21 cellular contexts compared by ENCODE assay signal in the genomic region with DNA sequence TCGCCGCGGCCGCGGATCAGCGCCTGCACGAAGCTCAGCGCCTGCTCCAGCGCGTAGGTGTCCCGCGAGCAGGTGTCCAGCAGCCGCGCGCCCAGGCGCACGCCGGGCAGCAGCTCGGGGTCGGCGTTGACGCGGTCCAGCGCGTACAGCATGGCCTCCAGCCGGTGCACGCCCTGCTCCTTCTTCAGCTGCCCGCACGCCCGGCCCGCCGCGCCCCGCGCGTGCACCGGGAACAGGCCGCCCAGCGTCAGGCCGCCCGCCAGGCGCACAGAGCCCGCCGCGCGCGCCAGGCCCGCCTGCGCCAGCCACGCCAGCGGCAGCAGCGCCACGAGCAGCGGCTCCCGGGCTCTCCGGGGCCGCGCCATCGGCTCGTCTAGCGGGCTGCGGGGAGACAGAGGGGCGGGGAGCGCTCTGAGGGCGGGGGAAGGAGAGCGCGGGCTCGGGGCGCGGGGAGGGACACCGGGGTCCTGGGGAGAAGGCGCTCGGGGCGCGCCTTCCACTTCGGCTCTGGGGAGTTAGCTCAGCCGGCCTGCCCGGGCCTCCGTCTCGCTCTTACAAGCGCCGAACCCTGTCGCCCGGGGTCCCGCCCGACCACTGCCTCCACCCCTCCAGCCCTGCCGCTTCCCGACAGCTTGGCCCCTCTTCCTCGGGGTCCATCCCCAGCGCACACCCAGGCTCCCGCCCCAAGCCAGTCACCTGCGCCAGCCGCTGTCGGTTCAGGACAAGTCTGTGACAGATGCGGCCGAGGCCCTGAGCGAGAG. TPM values are rescaled to one million over a fixed set of nuclear protein-coding genes. Genes with fewer than 3 reads are reported as not detected.
DNase-seq lines count a peak whose midpoint lies in the region; ATAC-seq and TF ChIP-seq lines count a peak whose summit lies in the region.
"Had no signal": no experiment of that assay in that cellular context is flagged by ENCODE, and none has a peak within 500 bp of the region (broad histone marks: within the 10 kb centered on the region; RNA-seq: fewer than 3 reads in every experiment).

A gene (minus strand): TSS at position 741 of the 761 bp plus-strand sequence. CDS start 376 bp downstream, at position 365.

- H3K27ac Mint-ChIP-seq in activated CD4-positive, alpha-beta T cell treated with anti-CD3 and anti-CD28 coated beads, Interleukin-2, amount 10 ng/mL, durations not matched to agents 7 days and 5 days, result peak within 1 kb of the TSS; percentile 7
- H3K27ac Mint-ChIP-seq: CD14-positive monocyte, HFFc6, natural killer cell had no signal

- TF ChIP-seq CTCF in coronary artery (IDR thresholded peaks at IDR 0.05), result no peak
- no peak for TF ChIP-seq CTCF in smooth muscle cell (IDR thresholded peaks at IDR 0.05; ENCODE audit: borderline replicate concordance, insufficient read depth, poor library complexity, severe bottlenecking)
- no peak for TF ChIP-seq CTCF in MM.1S (IDR thresholded peaks at IDR 0.05; ENCODE audit: low read length)

- H3K4me3 ChIP-seq in coronary artery (peak within 1 kb of the TSS; percentile 17), smooth muscle cell (peak within 1 kb of the TSS; percentile 37), MM.1S (ENCODE audit: low read length) (no peak within 1 kb of the TSS)

- no peaks in the 10 kb centered on the region for H3K36me3 Mint-ChIP-seq in activated CD4-positive, alpha-beta T cell treated with anti-CD3 and anti-CD28 coated beads, Interleukin-2, amount 10 ng/mL, durations not matched to agents 7 days and 5 days (ENCODE audit: low read depth)
- H3K36me3 Mint-ChIP-seq: CD14-positive monocyte, natural killer cell had no signal

- no peaks in the 10 kb centered on the region for H3K36me3 ChIP-seq in smooth muscle cell (ENCODE audit: low read depth)
- H3K36me3 ChIP-seq in MM.1S (replicated peaks; ENCODE audit: insufficient read depth, low read length), result no peaks in the 10 kb centered on the region
- H3K36me3 ChIP-seq: right atrium auricular region had no signal

- H3K27me3 Mint-ChIP-seq in activated CD4-positive, alpha-beta T cell treated with anti-CD3 and anti-CD28 coated beads, Interleukin-2, amount 10 ng/mL, durations not matched to agents 7 days and 5 days, result peaks cover 24% of the 10 kb centered on the region

- H3K27ac ChIP-seq in coronary artery (no peak within 1 kb of the TSS), smooth muscle cell (ENCODE audit: low read depth) (no peak within 1 kb of the TSS), MM.1S (ENCODE audit: low read length) (no peak within 1 kb of the TSS)
- H3K27ac ChIP-seq: right atrium auricular region had no signal

- H3K9ac ChIP-seq in smooth muscle cell (ENCODE audit: low read depth) (no peak within 1 kb of the TSS), MM.1S (ENCODE audit: low read length) (no peak within 1 kb of the TSS)

- H3K27me3 ChIP-seq in smooth muscle cell (ENCODE audit: low read depth), result peaks cover 15% of the 10 kb centered on the region
- no peaks in the 10 kb centered on the region for H3K27me3 ChIP-seq in MM.1S (replicated peaks; ENCODE audit: insufficient read depth, low read length)
- H3K27me3 ChIP-seq: right atrium auricular region had no signal

- DNase-seq in activated CD4-positive, alpha-beta T cell treated with anti-CD3 and anti-CD28 coated beads, Interleukin-2, amount 10 ng/mL, durations not matched to agents 7 days and 5 days, result no peak
- DNase-seq in activated CD4-positive, alpha-beta T cell treated with anti-CD3 and anti-CD28 coated beads, Interleukin-2, amount 50 U/mL, for 1 hour, result no peak
- DNase-seq in coronary artery (ENCODE audit: low spot score), result no peak
- DNase-seq in iris pigment epithelial cell (ENCODE audit: low read depth), result peak; percentile 28
- no peak for DNase-seq in smooth muscle cell (lab: John Stamatoyannopoulos, UW; ENCODE audit: unreplicated experiment)
- no peak for DNase-seq in MM.1S
- DNase-seq: DMS79 treated with DMSO at 0.1 percent for 48 hours; HFFc6; mammary epithelial cell; natural killer cell; NCI-H187; NCI-H446 treated with DMSO at 0.1 percent for 48 hours; stimulated activated naive CD4-positive, alpha-beta T cell treated with Interleukin-2 at 50 U/mL for 16 hours had no signal

- no peak for ATAC-seq in GM21576 (IDR thresholded peaks at IDR 0.05; ENCODE audit: unreplicated experiment)
- ATAC-seq in HG03175 (IDR thresholded peaks at IDR 0.05; ENCODE audit: unreplicated experiment), result no peak
- ATAC-seq: natural killer cell had no signal

- H3K4me2 ChIP-seq in smooth muscle cell, result peak within 1 kb of the TSS; percentile 80
- H3K4me2 ChIP-seq in MM.1S (ENCODE audit: low read depth, low read length), result no peak within 1 kb of the TSS

- WGBS in smooth muscle cell (ENCODE audit: low lambda C conversion rate), result 6% methylated on average over 59 of the region's 97 CpGs

- CTCF ChIA-PET in activated CD4-positive, alpha-beta T cell treated with anti-CD3 and anti-CD28 coated beads, Interleukin-2, amount 10 ng/mL, durations not matched to agents 7 days and 5 days (lab: Charles Lee), result no interaction called here

- H3K9me3 ChIP-seq in smooth muscle cell (replicated peaks; ENCODE audit: low read depth) (no peaks in the 10 kb centered on the region), MM.1S (replicated peaks; ENCODE audit: insufficient read depth, low read length) (no peaks in the 10 kb centered on the region)

- H3K9me2 ChIP-seq in MM.1S (replicated peaks; ENCODE audit: insufficient read depth, low read length), result no peaks in the 10 kb centered on the region

- H2AFZ ChIP-seq in smooth muscle cell (ENCODE audit: low read depth) (peak within 1 kb of the TSS; percentile 54), MM.1S (ENCODE audit: low read length) (no peak within 1 kb of the TSS)

- peaks cover 9% of the 10 kb centered on the region for H3K9me3 Mint-ChIP-seq in activated CD4-positive, alpha-beta T cell treated with anti-CD3 and anti-CD28 coated beads, Interleukin-2, amount 10 ng/mL, durations not matched to agents 7 days and 5 days
- H3K9me3 Mint-ChIP-seq: natural killer cell had no signal

- no peaks in the 10 kb centered on the region for H3K4me1 ChIP-seq in smooth muscle cell (ENCODE audit: low read depth)
- H3K4me1 ChIP-seq in MM.1S (ENCODE audit: low read length), result no peaks in the 10 kb centered on the region
- H3K4me1 ChIP-seq: right atrium auricular region had no signal

- H3K4me3 Mint-ChIP-seq in activated CD4-positive, alpha-beta T cell treated with anti-CD3 and anti-CD28 coated beads, Interleukin-2, amount 10 ng/mL, durations not matched to agents 7 days and 5 days, result no peak within 1 kb of the TSS
- H3K4me3 Mint-ChIP-seq: HFFc6, natural killer cell had no signal

- POLR2A ChIA-PET in activated CD4-positive, alpha-beta T cell treated with anti-CD3 and anti-CD28 coated beads, Interleukin-2, amount 10 ng/mL, durations not matched to agents 7 days and 5 days (lab: Charles Lee), result no interaction called here

- H3K4me1 Mint-ChIP-seq in activated CD4-positive, alpha-beta T cell treated with anti-CD3 and anti-CD28 coated beads, Interleukin-2, amount 10 ng/mL, durations not matched to agents 7 days and 5 days, result peaks cover 3% of the 10 kb centered on the region
- H3K4me1 Mint-ChIP-seq: CD14-positive monocyte, natural killer cell had no signal

- H4K20me1 ChIP-seq in smooth muscle cell (ENCODE audit: low read depth), result no peaks in the 10 kb centered on the region
- H4K20me1 ChIP-seq in MM.1S (ENCODE audit: insufficient read depth, low read length), result no peaks in the 10 kb centered on the region

- no peaks in the 10 kb centered on the region for H3F3A ChIP-seq in smooth muscle cell (ENCODE audit: low read depth)
- H3F3A ChIP-seq in MM.1S (ENCODE audit: insufficient read depth, low read length), result no peaks in the 10 kb centered on the region

- H3K79me2 ChIP-seq in smooth muscle cell (ENCODE audit: low read depth), result no peaks in the 10 kb centered on the region
- no peaks in the 10 kb centered on the region for H3K79me2 ChIP-seq in MM.1S (ENCODE audit: low read length)

RNA-seq across cellular contexts. Expression of the gene that starts here (rescaled TPM):
- not detected for total RNA-seq in activated CD4-positive, alpha-beta T cell treated with anti-CD3 and anti-CD28 coated beads, Interleukin-2, amount 10 ng/mL, durations not matched to agents 7 days and 5 days
- not detected in 2 replicates for total RNA-seq in smooth muscle cell
- polyA plus RNA-seq in smooth muscle cell, result not detected in 2 replicates
- total RNA-seq: A172, HFFc6, M059J, mammary epithelial cell, natural killer cell, right atrium auricular region, urinary bladder had no signal
- polyA plus RNA-seq: adipose tissue, CD14-positive monocyte, mammary epithelial cell, urinary bladder had no signal
